18 cellular contexts compared by ENCODE assay signal in the genomic region with DNA sequence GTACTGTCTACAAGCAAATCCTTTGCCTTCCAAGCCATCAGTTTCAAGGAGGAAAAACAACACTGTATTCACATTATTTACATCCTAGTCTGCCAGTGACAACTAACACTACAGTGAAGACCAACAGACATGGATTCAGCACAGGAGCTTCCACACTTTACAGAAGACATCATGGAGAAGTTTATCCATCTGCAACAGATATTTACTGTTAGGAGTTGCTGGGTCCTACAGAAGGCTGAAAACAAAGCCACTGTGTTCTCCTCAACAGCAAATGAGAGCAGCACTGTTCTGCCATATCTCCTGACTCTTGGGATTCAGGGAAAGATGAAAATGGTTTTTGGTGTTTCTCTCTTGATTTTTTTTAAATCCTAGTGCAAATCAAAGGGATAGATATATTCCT. TPM values are rescaled to one million over a fixed set of nuclear protein-coding genes. Genes with fewer than 3 reads are reported as not detected.
A peak's percentile ranks its signal among the peaks of the same experiment; 100 is the strongest.
DNase-seq lines count a peak whose midpoint lies in the region; ATAC-seq lines count a peak whose summit lies in the region.
"Had no signal": no experiment of that assay in that cellular context is flagged by ENCODE, and none has a peak within 500 bp of the region (broad histone marks: within the 10 kb centered on the region; RNA-seq: fewer than 3 reads in every experiment).

No MANE protein-coding gene starts in this region.

- peak; percentile 95 for DNase-seq in SK-MEL-5 (ENCODE audit: low read depth, low spot score)
- DNase-seq in foreskin melanocyte: peak; percentile 84
- peak; percentile 43 for DNase-seq in middle frontal gyrus (ENCODE audit: extremely low spot score, low spot score)
- peak; percentile 90 for DNase-seq in superior temporal gyrus (ENCODE audit: extremely low spot score)
- no peak for DNase-seq in LoVo (ENCODE audit: low spot score)
- DNase-seq: CD4-positive, alpha-beta T cell; DND-41; Karpas-422; NCI-H1694 treated with DMSO at 0.1 percent for 48 hours; NCI-H446; NCI-H526; Peyer's patch had no signal

- in situ Hi-C loops in SK-MEL-5 (cut with HindIII; ENCODE audit: low pct_unique_long_range_greater_than_20kb, low sequenced_read_pairs): no loop called here

- ATAC-seq in HG02870 (IDR thresholded peaks at IDR 0.05; ENCODE audit: unreplicated experiment) (no peak), GM18873 (IDR thresholded peaks at IDR 0.05; ENCODE audit: low FRiP score, unreplicated experiment) (no peak), HG03108 (IDR thresholded peaks at IDR 0.05; ENCODE audit: unreplicated experiment) (no peak)
- ATAC-seq: GM12878, HCT116, Right ventricle myocardium inferior had no signal

RNA-seq across cellular contexts. Expression of a gene that starts 31.9 kb away (rescaled TPM):
- total RNA-seq in SK-MEL-5 (2014; rRNA removed; shearing (Covaris generic)): 33.8 and 37.5 TPM in 2 replicates
- 26.9 and 32.1 TPM in 2 replicates for polyA plus RNA-seq in SK-MEL-5 (2015; cell fraction: cytosol; rRNA removed)
- polyA plus RNA-seq in SK-MEL-5 (2015; cell fraction: nucleus; rRNA removed): 69.0 and 93.0 TPM in 2 replicates

RNA-seq across cellular contexts. Expression of a gene that starts 42.1 kb away (rescaled TPM):
- total RNA-seq in SK-MEL-5 (2014; rRNA removed; shearing (Covaris generic)): 93.5 and 98.1 TPM in 2 replicates
- polyA plus RNA-seq in SK-MEL-5 (2015; cell fraction: cytosol; rRNA removed): 51.8 and 64.0 TPM in 2 replicates
- 25.9 and 51.0 TPM in 2 replicates for polyA plus RNA-seq in SK-MEL-5 (2015; cell fraction: nucleus; rRNA removed)

RNA-seq across cellular contexts. Expression of a gene that starts 42.4 kb away (rescaled TPM):
- total RNA-seq in SK-MEL-5 (2014; rRNA removed; shearing (Covaris generic)): 3.2 and 3.4 TPM in 2 replicates
- 1.6 and 1.9 TPM in 2 replicates for polyA plus RNA-seq in SK-MEL-5 (2015; cell fraction: cytosol; rRNA removed)
- 2.2 and 3.8 TPM in 2 replicates for polyA plus RNA-seq in SK-MEL-5 (2015; cell fraction: nucleus; rRNA removed)
